10 cellular contexts compared by ENCODE assay signal in genomic region chr1:230827081-230827681, GRCh38. TPM values are rescaled to one million over a fixed set of nuclear protein-coding genes. Genes with fewer than 3 reads are reported as not detected.
DNase-seq lines count a peak whose midpoint lies in the region; ATAC-seq, FAIRE-seq and TF ChIP-seq lines count a peak whose summit lies in the region.
"Had no signal": no experiment of that assay in that cellular context is flagged by ENCODE, and none has a peak within 500 bp of the region (broad histone marks: within the 10 kb centered on the region; RNA-seq: fewer than 3 reads in every experiment).

No MANE protein-coding gene starts in this region.

- peak; percentile 25 for DNase-seq in GM23248
- peak; percentile 77 for DNase-seq in astrocyte (ENCODE audit: low read depth)
- peak; percentile 73 to 75 for DNase-seq in hippocampal formation (lab: John Stamatoyannopoulos, UW)
- peak; percentile 57 for DNase-seq in retina
- no peak for DNase-seq in cortex of kidney (lab: John Stamatoyannopoulos, UW)
- no peak for DNase-seq in WERI-Rb-1
- DNase-seq in T-helper 2 cell treated with Interferon-gamma antibody and Interleukin-4, amounts not matched to agents 5 μg/mL and 100 μg/mL, for 36 hours (ENCODE audit: low spot score): no peak
- DNase-seq: activated T-cell treated with anti-CD3 and anti-CD28 coated beads, Interleukin-2, amount 50 U/mL, for 4 hours had no signal

- H3K4me3 Mint-ChIP-seq in astrocyte (ENCODE audit: unreplicated experiment): no peak overlapping the region
- no peak overlapping the region for H3K4me3 Mint-ChIP-seq in T-helper 2 cell treated with Interferon-gamma antibody and Interleukin-4, amounts not matched to agents 5 μg/mL and 100 μg/mL, for 36 hours
- H3K4me3 Mint-ChIP-seq: activated T-cell treated with anti-CD3 and anti-CD28 coated beads, Interleukin-2, amount 50 U/mL, for 4 hours had no signal

- no peak for FAIRE-seq in astrocyte (lab: Jason Lieb, UNC)

- no peaks in the 10 kb centered on the region for H3K27me3 Mint-ChIP-seq in astrocyte (ENCODE audit: low read depth, unreplicated experiment)
- peaks cover 2% of the 10 kb centered on the region for H3K27me3 Mint-ChIP-seq in T-helper 2 cell treated with Interferon-gamma antibody and Interleukin-4, amounts not matched to agents 5 μg/mL and 100 μg/mL, for 36 hours (ENCODE audit: low read depth)

- H3K4me3 ChIP-seq in GM23248: no peak overlapping the region
- no peak overlapping the region for H3K4me3 ChIP-seq in astrocyte (ENCODE audit: insufficient read depth, low read depth, low read length)
- H3K4me3 ChIP-seq in WERI-Rb-1 (ENCODE audit: low read depth, low read length): no peak overlapping the region

- no peaks in the 10 kb centered on the region for H3K27me3 ChIP-seq in GM23248 (replicated peaks; ENCODE audit: insufficient read depth)
- no peaks in the 10 kb centered on the region for H3K27me3 ChIP-seq in astrocyte (ENCODE audit: insufficient read depth, low read length)
- no peaks in the 10 kb centered on the region for H3K27me3 ChIP-seq in WERI-Rb-1 (ENCODE audit: insufficient read depth, low read depth, severe bottlenecking)

- H3K4me1 Mint-ChIP-seq in astrocyte (ENCODE audit: low read depth, unreplicated experiment): peaks cover 27% of the 10 kb centered on the region
- H3K4me1 Mint-ChIP-seq in T-helper 2 cell treated with Interferon-gamma antibody and Interleukin-4, amounts not matched to agents 5 μg/mL and 100 μg/mL, for 36 hours (ENCODE audit: low read depth): no peaks in the 10 kb centered on the region

- 53 to 67% methylated on average over 7 of the region's 7 CpGs for WGBS in GM23248 (ENCODE audit: low coverage in 1 of 2, low lambda C conversion rate in 2 of 2, missing lambda C conversion rate in 2 of 2), 2 experiments

- H3K27ac ChIP-seq in GM23248 (no peak overlapping the region), astrocyte (ENCODE audit: low read depth, low read length) (no peak overlapping the region), WERI-Rb-1 (no peak overlapping the region)
- H3K27ac ChIP-seq: KMS-11 had no signal

- H3K36me3 ChIP-seq in GM23248 (ENCODE audit: low read depth) (no peaks in the 10 kb centered on the region), astrocyte (ENCODE audit: insufficient read depth, low read length) (no peaks in the 10 kb centered on the region), WERI-Rb-1 (no peaks in the 10 kb centered on the region)

- H3K9ac ChIP-seq in GM23248: no peak overlapping the region
- no peak overlapping the region for H3K9ac ChIP-seq in astrocyte (ENCODE audit: low read length)
- H3K9ac ChIP-seq: KMS-11 had no signal

- H3F3A ChIP-seq in GM23248 (ENCODE audit: insufficient read depth): peaks cover 37% of the 10 kb centered on the region

- in situ Hi-C loops in GM23248 (cut with MboI): no loop called here

- no peak for TF ChIP-seq CTCF in astrocyte (IDR thresholded peaks at IDR 0.05; ENCODE audit: insufficient read depth, low read depth, low read length)
- no peak for TF ChIP-seq CTCF in WERI-Rb-1 (IDR thresholded peaks at IDR 0.05; ENCODE audit: low read depth, low read length)

- peaks cover 38% of the 10 kb centered on the region for H3K4me1 ChIP-seq in GM23248 (ENCODE audit: insufficient read depth)
- peaks cover 25% of the 10 kb centered on the region for H3K4me1 ChIP-seq in astrocyte (ENCODE audit: insufficient read depth, low read length)

- no peaks in the 10 kb centered on the region for H3K9me3 Mint-ChIP-seq in astrocyte (ENCODE audit: unreplicated experiment)
- H3K9me3 Mint-ChIP-seq in T-helper 2 cell treated with Interferon-gamma antibody and Interleukin-4, amounts not matched to agents 5 μg/mL and 100 μg/mL, for 36 hours: no peaks in the 10 kb centered on the region

- H3K4me2 ChIP-seq in GM23248 (ENCODE audit: unreplicated experiment): no peak overlapping the region
- peak overlapping the region; percentile 3 for H3K4me2 ChIP-seq in astrocyte (ENCODE audit: low read length)
- H3K4me2 ChIP-seq: KMS-11 had no signal

- no peak overlapping the region for H3K27ac Mint-ChIP-seq in astrocyte (ENCODE audit: unreplicated experiment)
- no peak overlapping the region for H3K27ac Mint-ChIP-seq in T-helper 2 cell treated with Interferon-gamma antibody and Interleukin-4, amounts not matched to agents 5 μg/mL and 100 μg/mL, for 36 hours

- H3K9me3 ChIP-seq in GM23248 (ENCODE audit: low read depth) (no peaks in the 10 kb centered on the region), astrocyte (ENCODE audit: insufficient read depth, low read depth, low read length) (no peaks in the 10 kb centered on the region), WERI-Rb-1 (ENCODE audit: severe bottlenecking) (no peaks in the 10 kb centered on the region)

- no peak overlapping the region for H2AFZ ChIP-seq in GM23248
- no peak overlapping the region for H2AFZ ChIP-seq in astrocyte (ENCODE audit: low read depth, low read length)

- peaks cover 19% of the 10 kb centered on the region for H3K36me3 Mint-ChIP-seq in astrocyte (ENCODE audit: low read depth, unreplicated experiment)
- no peaks in the 10 kb centered on the region for H3K36me3 Mint-ChIP-seq in T-helper 2 cell treated with Interferon-gamma antibody and Interleukin-4, amounts not matched to agents 5 μg/mL and 100 μg/mL, for 36 hours (ENCODE audit: low read depth)

- ATAC-seq in GM21529 (IDR thresholded peaks at IDR 0.05; ENCODE audit: unreplicated experiment): no peak
- ATAC-seq: activated T-cell treated with anti-CD3 and anti-CD28 coated beads, Interleukin-2, amount 50 U/mL, for 4 hours had no signal

- no peaks in the 10 kb centered on the region for H3K79me2 ChIP-seq in GM23248 (ENCODE audit: insufficient read depth)
- H3K79me2 ChIP-seq in astrocyte (ENCODE audit: insufficient read depth, low read length): no peaks in the 10 kb centered on the region

- H4K20me1 ChIP-seq in GM23248 (ENCODE audit: insufficient read depth): no peaks in the 10 kb centered on the region
- no peaks in the 10 kb centered on the region for H4K20me1 ChIP-seq in astrocyte (ENCODE audit: insufficient read depth, low read length)

- no peaks in the 10 kb centered on the region for H3K9me2 ChIP-seq in GM23248 (ENCODE audit: insufficient read depth)

RNA-seq across cellular contexts. Expression of gene C1orf198, which starts 41.1 kb away (rescaled TPM):
- 108 and 123 TPM in 2 replicates for total RNA-seq in GM23248 (2014; rRNA removed; shearing (Covaris generic))
- polyA plus RNA-seq in GM23248 (2016; fragmentation: Nextera tagmentation; extraction: Ambion mirVana): 76.2 and 79.5 TPM in 2 replicates
- total RNA-seq in astrocyte: 102 and 107 TPM in 2 replicates

Comparison
In these comparisons a context has a peak if more than half of its experiments do, and no peak if none do; other contexts are left out.
1. DNase-seq: peak in GM23248 (single experiment), astrocyte (single experiment), hippocampal formation (2 of 2) and retina (single experiment); none in cortex of kidney (single experiment), WERI-Rb-1 (single experiment) and T-helper 2 cell treated with Interferon-gamma antibody and Interleukin-4, amounts not matched to agents 5 μg/mL and 100 μg/mL, for 36 hours (single experiment).